8 cellular contexts compared by ENCODE assay signal in genomic region chr12:13196302-13196921, GRCh38. TPM values are rescaled to one million over a fixed set of nuclear protein-coding genes. Genes with fewer than 3 reads are reported as not detected.
DNase-seq lines count a peak whose midpoint lies in the region; ATAC-seq, FAIRE-seq and TF ChIP-seq lines count a peak whose summit lies in the region.

Gene EMP1 (plus strand): TSS chr12:13196726. CDS start chr12:13211511, 14,785 bp downstream.

- no peaks in the 10 kb centered on the region for H3K9me2 ChIP-seq in Karpas-422 (replicated peaks; ENCODE audit: insufficient read depth, low read length)

- peak; percentile 99 for TF ChIP-seq POLR2A in endothelial cell of umbilical vein (IDR thresholded peaks at IDR 0.05; ENCODE audit: low read depth, low read length)

- H4K20me1 ChIP-seq in endothelial cell of umbilical vein (replicated peaks; ENCODE audit: control insufficient read depth, extremely low read depth, insufficient read depth, low read length) (no peaks in the 10 kb centered on the region), Karpas-422 (ENCODE audit: insufficient read depth, low read depth, low read length) (no peaks in the 10 kb centered on the region)

- in situ Hi-C loops in GM13977 (cut with MboI; ENCODE audit: low pct_unique_long_range_greater_than_20kb, low sequenced_read_pairs, unreplicated experiment) = no loop called here

- peak within 1 kb of the TSS; percentile 98 for H3K4me2 ChIP-seq in endothelial cell of umbilical vein (ENCODE audit: insufficient read depth, low read length)
- no peak within 1 kb of the TSS for H3K4me2 ChIP-seq in Karpas-422 (ENCODE audit: low read depth, low read length, poor library complexity, severe bottlenecking)

- no peaks in the 10 kb centered on the region for H3K36me3 Mint-ChIP-seq in stimulated activated effector memory CD8-positive, alpha-beta T cell treated with anti-CD3 and anti-CD28 coated beads, Interleukin-12 subunit alpha, Interleukin-12 subunit beta, amount 100 ng/mL, for 72 hours

- CTCF ChIA-PET in endothelial cell of umbilical vein (lab: Charles Lee) = interaction anchor here (0.6 to 2.3 kb wide), 22 partner anchors 9 to 280 kb away, joined by 3 to 20 read pairs (median 4); no protein-coding TSS in a partner anchor

- H3K4me3 ChIP-seq in endothelial cell of umbilical vein (replicated peaks in 1 of 3; ENCODE audit: insufficient read depth in 1 of 3, low read depth in 1 of 3, low read length in 3 of 3) (peak within 1 kb of the TSS; percentile 85 to 99 (median 95)), Karpas-422 (ENCODE audit: low read length) (no peak within 1 kb of the TSS)

- DNase-seq in GM13977 (ENCODE audit: low spot score) (peak; percentile 28), NCI-H460 (ENCODE audit: extremely low read depth, low read depth) (peak; percentile 83), endothelial cell of umbilical vein (ENCODE audit: low read depth, low spot score) (peak; percentile 99), myocyte (ENCODE audit: low read depth) (peak; percentile 98), Karpas-422 (no peak)
- peak; percentile 73 for DNase-seq in activated CD8-positive, alpha-beta memory T cell treated with anti-CD3 and anti-CD28 coated beads, Interleukin-2, amount 50 U/mL, for 48 hours
- DNase-seq in stimulated activated effector memory CD8-positive, alpha-beta T cell treated with anti-CD3 and anti-CD28 coated beads, Interleukin-12 subunit alpha, Interleukin-12 subunit beta, amount 100 ng/mL, for 72 hours (ENCODE audit: low spot score in 2 of 2) = peak; percentile 36 to 80

- H3K9ac ChIP-seq in endothelial cell of umbilical vein (replicated peaks; ENCODE audit: extremely low read depth, insufficient read depth, low read length) (peak within 1 kb of the TSS; percentile 100), Karpas-422 (ENCODE audit: low read length) (no peak within 1 kb of the TSS)

- H2AFZ ChIP-seq in endothelial cell of umbilical vein (ENCODE audit: low read depth, low read length) = peak within 1 kb of the TSS; percentile 37
- no peak within 1 kb of the TSS for H2AFZ ChIP-seq in Karpas-422 (ENCODE audit: low read length)

- POLR2A ChIA-PET in endothelial cell of umbilical vein (lab: Charles Lee) = interaction anchor here (0.6 to 1.7 kb wide), 18 partner anchors 10 to 409 kb away, joined by 3 to 19 read pairs (median 4); no protein-coding TSS in a partner anchor

- H3K9me3 Mint-ChIP-seq in stimulated activated effector memory CD8-positive, alpha-beta T cell treated with anti-CD3 and anti-CD28 coated beads, Interleukin-12 subunit alpha, Interleukin-12 subunit beta, amount 100 ng/mL, for 72 hours = no peaks in the 10 kb centered on the region

- no peaks in the 10 kb centered on the region for H3K9me1 ChIP-seq in endothelial cell of umbilical vein (replicated peaks; ENCODE audit: control insufficient read depth, extremely low read depth, insufficient read depth, low read length)

- peaks cover 37% of the 10 kb centered on the region for H3K4me1 Mint-ChIP-seq in stimulated activated effector memory CD8-positive, alpha-beta T cell treated with anti-CD3 and anti-CD28 coated beads, Interleukin-12 subunit alpha, Interleukin-12 subunit beta, amount 100 ng/mL, for 72 hours

- peaks cover 36% of the 10 kb centered on the region for H3K4me1 ChIP-seq in endothelial cell of umbilical vein (ENCODE audit: control insufficient read depth, extremely low read depth, insufficient read depth, low read length)
- H3K4me1 ChIP-seq in Karpas-422 (ENCODE audit: low read length) = no peaks in the 10 kb centered on the region

- peaks cover 48% of the 10 kb centered on the region for H3K79me2 ChIP-seq in endothelial cell of umbilical vein (ENCODE audit: control insufficient read depth, insufficient read depth, low read length)
- no peaks in the 10 kb centered on the region for H3K79me2 ChIP-seq in Karpas-422 (ENCODE audit: low read length)

- no peaks in the 10 kb centered on the region for H3K9me3 ChIP-seq in endothelial cell of umbilical vein (replicated peaks; ENCODE audit: control insufficient read depth, insufficient read depth, low read length)
- no peaks in the 10 kb centered on the region for H3K9me3 ChIP-seq in Karpas-422 (ENCODE audit: low read length)

- H3K36me3 ChIP-seq in endothelial cell of umbilical vein (ENCODE audit: control insufficient read depth in 2 of 2, extremely low read depth in 1 of 2, insufficient read depth in 2 of 2, low read length in 2 of 2) (no peaks in the 10 kb centered on the region), Karpas-422 (ENCODE audit: insufficient read depth, low read length) (no peaks in the 10 kb centered on the region)

- TF ChIP-seq CTCF in GM13977 (IDR thresholded peaks at IDR 0.05; ENCODE audit: extremely low read depth, insufficient read depth, missing control alignments) (no peak), endothelial cell of umbilical vein (IDR thresholded peaks at IDR 0.05; ENCODE audit: extremely low read depth in 1 of 2, insufficient read depth in 1 of 2, low read depth in 1 of 2, low read length in 2 of 2) (no peak)

- dilution Hi-C loops in endothelial cell of umbilical vein (cut with MboI; ENCODE audit: extremely low pct_ligation_motif_present, low sequenced_read_pairs) = no loop called here

- H3K27ac ChIP-seq in endothelial cell of umbilical vein (ENCODE audit: insufficient read depth, low read depth, low read length) (peak within 1 kb of the TSS; percentile 96), Karpas-422 (ENCODE audit: low read length) (no peak within 1 kb of the TSS)

- peak within 1 kb of the TSS; percentile 71 for H3K4me3 Mint-ChIP-seq in stimulated activated effector memory CD8-positive, alpha-beta T cell treated with anti-CD3 and anti-CD28 coated beads, Interleukin-12 subunit alpha, Interleukin-12 subunit beta, amount 100 ng/mL, for 72 hours

- peak; percentile 81 for ATAC-seq in HG02763 (IDR thresholded peaks at IDR 0.05; ENCODE audit: unreplicated experiment)
- peak; percentile 99 for ATAC-seq in stimulated activated effector memory CD8-positive, alpha-beta T cell treated with anti-CD3 and anti-CD28 coated beads, Interleukin-12 subunit alpha, Interleukin-12 subunit beta, amount 100 ng/mL, for 72 hours

- no peaks in the 10 kb centered on the region for H3K27me3 ChIP-seq in endothelial cell of umbilical vein (ENCODE audit: control insufficient read depth in 2 of 2, insufficient read depth in 2 of 2, low read length in 2 of 2)
- H3K27me3 ChIP-seq in Karpas-422 (ENCODE audit: low read length) = no peaks in the 10 kb centered on the region

- intact Hi-C loops in endothelial cell of umbilical vein (cut with micrococcal nuclease) = loop anchor here (1.0 to 2.0 kb wide), 6 partner anchors 10 to 196 kb away; partner anchors contain the start of gene HEBP1

- peak within 1 kb of the TSS; percentile 89 for H3K27ac Mint-ChIP-seq in stimulated activated effector memory CD8-positive, alpha-beta T cell treated with anti-CD3 and anti-CD28 coated beads, Interleukin-12 subunit alpha, Interleukin-12 subunit beta, amount 100 ng/mL, for 72 hours

- no TSS peak for BruUV-seq in endothelial cell of umbilical vein (replicated peaks; lab: Mats Ljungman, UMichigan)

- peak; percentile 94 for FAIRE-seq in endothelial cell of umbilical vein (lab: Jason Lieb, UNC)

TF ChIP-seq in endothelial cell of umbilical vein, 7 proteins besides CTCF, POLR2A, EP300 and RAD21:
- TF ChIP-seq POLR2AphosphoS5 (IDR thresholded peaks at IDR 0.05; ENCODE audit: insufficient read depth, low read depth, low read length) = peak; percentile 96
- TF ChIP-seq FOS (IDR thresholded peaks at IDR 0.05; ENCODE audit: borderline replicate concordance, insufficient read depth, low read length) = peak; percentile 90
- TF ChIP-seq MYC (IDR thresholded peaks at IDR 0.05; ENCODE audit: low read depth, low read length) = no peak
- no peak for TF ChIP-seq MAX (IDR thresholded peaks at IDR 0.05; ENCODE audit: insufficient read depth, insufficient read length)
- TF ChIP-seq EZH2 (IDR thresholded peaks at IDR 0.05; ENCODE audit: borderline replicate concordance, low read depth, low read length, severe bottlenecking) = no peak
- peak; percentile 78 for TF ChIP-seq JUN (IDR thresholded peaks at IDR 0.05; ENCODE audit: borderline replicate concordance, insufficient read depth, insufficient read length, low read depth)
- no peak for TF ChIP-seq GATA2 (IDR thresholded peaks at IDR 0.05; ENCODE audit: insufficient read depth, insufficient read length, low read depth, low read length)

RNA-seq across cellular contexts. Expression of gene EMP1, which starts in this region (rescaled TPM):
- 9.6 and 11.1 TPM in 2 replicates for total RNA-seq in NCI-H460 (2014; rRNA removed; shearing (Covaris generic))
- polyA plus RNA-seq in NCI-H460 (2014; cell fraction: nucleus; rRNA removed) = 3.8 and 6.3 TPM in 2 replicates
- total RNA-seq in endothelial cell of umbilical vein (528 and 577 TPM in 2 replicates), myocyte (54.9 and 141 TPM in 2 replicates)
- polyA plus RNA-seq in endothelial cell of umbilical vein = 265 and 376 TPM in 2 replicates
- 212 and 379 TPM in 2 replicates for polyA plus RNA-seq in endothelial cell of umbilical vein (2011; cell fraction: cytosol; rRNA removed)
- 215 and 228 TPM in 2 replicates for polyA plus RNA-seq in endothelial cell of umbilical vein (2011; cell fraction: nucleus; rRNA removed)
- 340 and 403 TPM in 2 replicates for polyA plus RNA-seq in endothelial cell of umbilical vein (2012)
- polyA minus RNA-seq in endothelial cell of umbilical vein = 1,048 and 1,141 TPM in 2 replicates
- polyA minus RNA-seq in endothelial cell of umbilical vein (2011; cell fraction: cytosol; rRNA and poly(A)+ RNA removed) = 17.4 TPM
- polyA minus RNA-seq in endothelial cell of umbilical vein (2011; cell fraction: nucleus; rRNA and poly(A)+ RNA removed) = 246 and 258 TPM in 2 replicates
- 267 TPM for polyA plus RNA-seq in myocyte (2012)
- total RNA-seq in Karpas-422 (2014; rRNA removed; shearing (Covaris generic); ENCODE audit: low replicate concordance) = not detected in 2 replicates
